ENCODE assay signal across 8 cellular contexts in the genomic region with DNA sequence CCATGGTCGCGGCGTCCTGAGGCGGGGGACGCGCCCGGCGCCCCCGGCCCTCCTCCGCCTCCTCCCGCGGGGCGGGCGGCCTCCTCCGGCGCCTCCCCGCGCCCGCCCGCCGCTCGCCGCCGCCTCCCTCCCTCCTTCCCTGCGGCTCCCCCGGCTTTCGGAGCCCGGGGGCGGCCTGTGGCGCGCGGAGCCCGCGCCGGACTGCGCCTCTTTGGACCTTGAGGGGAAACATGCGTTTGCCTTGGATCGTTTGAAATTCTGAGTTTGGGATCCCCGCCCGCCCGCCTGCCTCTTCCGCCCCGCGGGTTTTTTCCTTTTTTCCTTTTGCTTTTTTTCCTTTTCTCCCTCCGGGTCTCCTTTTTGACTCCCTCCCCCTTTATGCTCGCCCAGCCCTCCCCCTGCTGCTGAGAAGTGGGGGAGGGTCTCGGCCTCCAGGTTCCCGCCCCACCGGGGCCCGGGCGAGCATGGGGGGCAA. TPM values are rescaled to one million over a fixed set of nuclear protein-coding genes. Genes with fewer than 3 reads are reported as not detected.
DNase-seq lines count a peak whose midpoint lies in the region; ATAC-seq and TF ChIP-seq lines count a peak whose summit lies in the region.

No MANE protein-coding gene starts in this region.

- no peaks in the 10 kb centered on the region for H3K27me3 ChIP-seq in neural cell (ENCODE audit: insufficient read depth, low read depth, low read length)

- H3K9ac ChIP-seq in neural cell (ENCODE audit: low read length): peak overlapping the region; percentile 92

- peak overlapping the region; percentile 88 for H3K27ac ChIP-seq in neural cell (ENCODE audit: low read length)

- H3K4me3 ChIP-seq in fibroblast of mammary gland (ENCODE audit: control insufficient read depth, low read depth, low read length) (peak overlapping the region; percentile 66), neural cell (ENCODE audit: low read length) (peak overlapping the region; percentile 98)

- peaks cover 7% of the 10 kb centered on the region for H3K36me3 ChIP-seq in neural cell (ENCODE audit: insufficient read depth, low read length)

- H3K9me2 ChIP-seq in neural cell (ENCODE audit: insufficient read depth, low read length): no peaks in the 10 kb centered on the region

- DNase-seq in CD1c-positive myeloid dendritic cell (ENCODE audit: extremely low spot score) (peak; percentile 37), fibroblast of mammary gland (ENCODE audit: low read depth) (no peak), mesenteric fat pad (ENCODE audit: low spot score) (no peak)
- peak; percentile 24 for DNase-seq in activated CD4-positive, alpha-beta T cell treated with anti-CD3 and anti-CD28 coated beads, Interleukin-2, amount 50 U/mL, for 1 hour

- no peak for TF ChIP-seq EP300 in neural cell (conservative IDR thresholded peaks at IDR 0.05; ENCODE audit: poor library complexity, severe bottlenecking)

- peak overlapping the region; percentile 21 for H2AFZ ChIP-seq in neural cell (ENCODE audit: low read depth, low read length)

- TF ChIP-seq RAD21 in neural cell (conservative IDR thresholded peaks at IDR 0.05): no peak

- peaks cover 42% of the 10 kb centered on the region for H4K20me1 ChIP-seq in neural cell (ENCODE audit: insufficient read depth)

- peaks cover 51% of the 10 kb centered on the region for H3K79me2 ChIP-seq in neural cell (replicated peaks; ENCODE audit: insufficient read depth, low read length)

- TF ChIP-seq CTCF in fibroblast of mammary gland (conservative IDR thresholded peaks at IDR 0.05; ENCODE audit: control insufficient read depth, insufficient read depth, low read depth, low read length) (no peak), neural cell (IDR thresholded peaks at IDR 0.05; ENCODE audit: poor library complexity, severe bottlenecking) (no peak)

- H3F3A ChIP-seq in neural cell (ENCODE audit: insufficient read depth, low read length, poor library complexity, severe bottlenecking): peaks cover 4% of the 10 kb centered on the region

- no peak overlapping the region for H3K4me2 ChIP-seq in neural cell (ENCODE audit: low read length)

- H3K9me3 ChIP-seq in neural cell (ENCODE audit: low read length): no peaks in the 10 kb centered on the region

- ATAC-seq in GM19438 (IDR thresholded peaks at IDR 0.05; ENCODE audit: low read depth, unreplicated experiment) (peak; percentile 25), HG03558 (IDR thresholded peaks at IDR 0.05; ENCODE audit: extremely low read depth, unreplicated experiment) (peak; percentile 14), HG03378 (IDR thresholded peaks at IDR 0.05; ENCODE audit: unreplicated experiment) (no peak)

TF ChIP-seq in neural cell, 6 proteins besides CTCF, POLR2A, EP300 and RAD21:
- TF ChIP-seq REST (IDR thresholded peaks at IDR 0.05; ENCODE audit: borderline replicate concordance) (no peak), EZH2 (IDR thresholded peaks at IDR 0.05; ENCODE audit: borderline replicate concordance, insufficient read depth, low read length, poor library complexity, severe bottlenecking) (no peak)

RNA-seq across cellular contexts. Expression of gene ZNRF1, which starts 0.4 kb away (rescaled TPM):
- polyA plus RNA-seq in neural cell: 31.6 and 33.3 TPM in 2 replicates
- 55.3 and 66.1 TPM in 2 replicates for polyA minus RNA-seq in neural cell
- total RNA-seq in mesenteric fat pad: 23.5 TPM

RNA-seq across cellular contexts. Expression of gene WDR59, which starts 14.3 kb away (rescaled TPM):
- polyA plus RNA-seq in neural cell: 20.3 and 24.1 TPM in 2 replicates
- 25.1 and 26.1 TPM in 2 replicates for polyA minus RNA-seq in neural cell
- 47.3 TPM for total RNA-seq in mesenteric fat pad

Comparison
In these comparisons a context has a peak if more than half of its experiments do, and no peak if none do; other contexts are left out.
1. DNase-seq: peak in CD1c-positive myeloid dendritic cell (single experiment) and activated CD4-positive, alpha-beta T cell treated with anti-CD3 and anti-CD28 coated beads, Interleukin-2, amount 50 U/mL, for 1 hour (single experiment); none in fibroblast of mammary gland (single experiment) and mesenteric fat pad (single experiment).